ENCODE assay signal across 16 cellular contexts in the genomic region with DNA sequence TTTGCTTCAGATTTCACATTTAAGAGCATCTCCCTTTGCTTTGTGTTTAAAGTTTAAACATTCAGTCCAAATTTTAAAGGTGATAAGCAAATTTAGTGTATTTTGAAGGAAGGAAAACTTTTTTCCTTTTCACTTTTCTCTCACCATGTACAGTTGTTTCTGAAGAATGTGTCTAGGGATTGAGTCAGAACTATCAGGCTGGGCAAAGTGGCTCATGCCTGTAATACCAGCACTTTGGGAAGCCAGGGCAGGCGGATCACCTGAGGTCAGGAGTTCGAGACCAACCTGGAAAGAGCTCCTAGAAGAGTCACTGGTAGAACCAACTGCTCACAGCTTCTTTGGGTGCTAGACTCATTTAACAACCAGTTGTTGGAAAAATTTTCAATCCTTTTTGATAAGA.
"Had no signal": no experiment of that assay in that cellular context is flagged by ENCODE, and none has a peak within 500 bp of the region (broad histone marks: within the 10 kb centered on the region; RNA-seq: fewer than 3 reads in every experiment).

No MANE protein-coding gene starts in this region.

- H3K9me3 Mint-ChIP-seq: activated naive CD4-positive, alpha-beta T cell treated with anti-CD3 and anti-CD28 coated beads, Interleukin-2, amount 50 U/mL, for 72 hours; brain; endodermal cell; nephron had no signal

- H3K36me3 Mint-ChIP-seq: activated naive CD4-positive, alpha-beta T cell treated with anti-CD3 and anti-CD28 coated beads, Interleukin-2, amount 50 U/mL, for 72 hours had no signal

- ATAC-seq: activated CD4-positive, CD25-positive, alpha-beta regulatory T cell treated with anti-CD3 and anti-CD28 coated beads, Interleukin-2, amount 50 U/mL, for 24 hours; activated naive CD4-positive, alpha-beta T cell treated with anti-CD3 and anti-CD28 coated beads, Interleukin-2, amount 50 U/mL, for 72 hours had no signal

- H3K27ac ChIP-seq: uterus had no signal

- H3K36me3 ChIP-seq: left ventricle myocardium inferior, thyroid gland, uterus had no signal

- H3K27me3 Mint-ChIP-seq: brain had no signal

- H3K4me3 ChIP-seq: left ventricle myocardium inferior, thyroid gland, uterus had no signal

- H3K9me3 ChIP-seq: heart left ventricle, left ventricle myocardium inferior, thyroid gland, uterus had no signal

- H3K4me1 ChIP-seq: uterus had no signal

- DNase-seq: activated T-cell treated with anti-CD3 and anti-CD28 coated beads, Interleukin-2, amount 50 U/mL, for 1 hour; amniotic stem cell; cerebellar nuclear complex; dermis blood vessel endothelial cell; endodermal cell; heart left ventricle; left ventricle myocardium inferior; mesenchymal stem cell; small intestine; T-helper 2 cell; uterus had no signal

- H3K27ac Mint-ChIP-seq: activated naive CD4-positive, alpha-beta T cell treated with anti-CD3 and anti-CD28 coated beads, Interleukin-2, amount 50 U/mL, for 72 hours; nephron had no signal

- H3K4me3 Mint-ChIP-seq: brain, endodermal cell, nephron had no signal

- H3K27me3 ChIP-seq: heart left ventricle, thyroid gland, uterus had no signal
